ENCODE assay signal across 30 cellular contexts in the genomic region with DNA sequence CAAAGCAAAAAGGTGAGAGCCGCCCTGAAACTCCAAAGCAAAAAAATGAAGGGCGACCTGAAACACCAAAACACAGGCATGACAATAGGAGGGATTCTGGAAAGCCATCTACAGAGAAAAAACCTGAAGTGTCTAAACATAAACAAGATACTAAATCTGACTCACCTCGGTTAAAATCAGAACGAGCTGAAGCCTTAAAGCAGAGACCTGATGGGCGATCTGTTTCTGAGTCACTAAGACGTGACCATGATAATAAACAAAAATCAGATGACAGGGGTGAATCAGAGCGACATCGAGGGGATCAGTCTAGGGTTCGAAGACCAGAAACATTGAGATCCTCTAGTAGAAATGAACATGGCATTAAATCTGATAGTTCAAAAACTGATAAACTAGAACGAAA.
A peak's percentile ranks its signal among the peaks of the same experiment; 100 is the strongest.
DNase-seq lines count a peak whose midpoint lies in the region; ATAC-seq and TF ChIP-seq lines count a peak whose summit lies in the region.
"Had no signal": no experiment of that assay in that cellular context is flagged by ENCODE, and none has a peak within 500 bp of the region (broad histone marks: within the 10 kb centered on the region; RNA-seq: fewer than 3 reads in every experiment).

No MANE protein-coding gene starts in this region.

- no peak overlapping the region for H3T11ph ChIP-seq in H9 (ENCODE audit: low read length)

- POLR2A ChIA-PET in CD4-positive, alpha-beta T cell (lab: Charles Lee), result no interaction called here

- no peak overlapping the region for H2BK120ac ChIP-seq in H9 (ENCODE audit: low read depth, low read length, poor library complexity, severe bottlenecking)

- H2AFZ ChIP-seq in H9 (ENCODE audit: low read length), result no peak overlapping the region

- no peak overlapping the region for H2BK12ac ChIP-seq in H9 (ENCODE audit: insufficient read length, low read depth, low read length)

- H3K4me3 Mint-ChIP-seq in CD4-positive, alpha-beta T cell, result peak overlapping the region; percentile 2
- no peak overlapping the region for H3K4me3 Mint-ChIP-seq in H9
- H3K4me3 Mint-ChIP-seq: activated naive CD8-positive, alpha-beta T cell; activated T-cell treated with anti-CD3 and anti-CD28 coated beads, Interleukin-2, amount 50 U/mL, for 24 hours; B cell; CD8-positive, alpha-beta T cell; stimulated activated naive CD8-positive, alpha-beta T cell treated with anti-CD3 and anti-CD28 coated beads, Interleukin-15, amount 100 ng/mL, for 72 hours; T-cell had no signal

- no peak overlapping the region for H3K4me2 ChIP-seq in H9 (ENCODE audit: insufficient read depth, insufficient read length, low read length)

- H3K4me1 Mint-ChIP-seq in CD4-positive, alpha-beta T cell (ENCODE audit: low read depth), result peaks cover 77% of the 10 kb centered on the region
- H3K4me1 Mint-ChIP-seq in H9, result peaks cover 13 to 14% of the 10 kb centered on the region in 2 experiments

- no peak for TF ChIP-seq CTCF in CD4-positive, alpha-beta T cell (IDR thresholded peaks at IDR 0.05)
- no peak for TF ChIP-seq CTCF in H9 (conservative IDR thresholded peaks at IDR 0.05)
- TF ChIP-seq CTCF in fibroblast of mammary gland (conservative IDR thresholded peaks at IDR 0.05; ENCODE audit: control insufficient read depth, insufficient read depth, low read depth, low read length), result no peak

- no peaks in the 10 kb centered on the region for H3K4me1 ChIP-seq in H9 (ENCODE audit: insufficient read depth, low read length)
- H3K4me1 ChIP-seq: colonic mucosa had no signal

- H3K4ac ChIP-seq in H9 (ENCODE audit: low read depth, low read length), result no peak overlapping the region

- no peak overlapping the region for H2BK5ac ChIP-seq in H9 (ENCODE audit: insufficient read length, low read length)

- no peaks in the 10 kb centered on the region for H3K9me3 Mint-ChIP-seq in CD4-positive, alpha-beta T cell
- H3K9me3 Mint-ChIP-seq in H9, result no peaks in the 10 kb centered on the region
- H3K9me3 Mint-ChIP-seq: activated T-cell treated with anti-CD3 and anti-CD28 coated beads, Interleukin-2, amount 50 U/mL, for 24 hours; CD8-positive, alpha-beta T cell; stimulated activated naive CD8-positive, alpha-beta T cell treated with anti-CD3 and anti-CD28 coated beads, Interleukin-15, amount 100 ng/mL, for 72 hours; T-cell had no signal

- no peak overlapping the region for H4K91ac ChIP-seq in H9 (ENCODE audit: insufficient read length, low read depth, low read length)

- ATAC-seq in CD4-positive, alpha-beta T cell (ENCODE audit: poor library complexity), result no peak
- ATAC-seq: CD8-positive, alpha-beta T cell; left ventricle myocardium superior; stimulated activated naive CD8-positive, alpha-beta T cell treated with anti-CD3 and anti-CD28 coated beads, Interleukin-15, amount 100 ng/mL, for 72 hours; T-cell had no signal

- no peaks in the 10 kb centered on the region for H3K79me1 ChIP-seq in H9 (ENCODE audit: insufficient read depth, low read depth, low read length, poor library complexity, severe bottlenecking)

- CTCF ChIA-PET in CD4-positive, alpha-beta T cell (lab: Charles Lee), result no interaction called here

- no peak overlapping the region for H3K27ac ChIP-seq in CD4-positive, alpha-beta T cell (ENCODE audit: low read depth, low read length)
- H3K27ac ChIP-seq in H9 (ENCODE audit: insufficient read length, low read depth, low read length), result no peak overlapping the region
- H3K27ac ChIP-seq: cardiac muscle cell, colonic mucosa, epithelial cell of prostate, sigmoid colon, thoracic aorta had no signal

- no peak overlapping the region for H3K56ac ChIP-seq in H9 (ENCODE audit: insufficient read length, low read depth, low read length)

- no peaks in the 10 kb centered on the region for H3K79me2 ChIP-seq in H9 (ENCODE audit: insufficient read depth, low read length)

- no peak for DNase-seq in CD4-positive, alpha-beta T cell
- DNase-seq in H9 (no peak), T1000 (lab: John Stamatoyannopoulos, UW) (peak; percentile 3), fibroblast of mammary gland (ENCODE audit: low read depth) (peak; percentile 42), NCI-H2227 treated with DMSO at 0.1 percent for 48 hours (lab: John Stamatoyannopoulos, UW) (no peak), NCI-H1417 (lab: John Stamatoyannopoulos, UW) (no peak), kidney tubule cell (ENCODE audit: low spot score) (no peak)
- DNase-seq: ACHN; activated effector memory CD4-positive, alpha-beta T cell treated with anti-CD3 and anti-CD28 coated beads, Interleukin-2, amount 50 U/mL, for 16 hours; activated T-cell treated with anti-CD3 and anti-CD28 coated beads, Interleukin-2, amount 50 U/mL, for 24 hours; aorta; CD8-positive, alpha-beta T cell; colonic mucosa; DMS 273 treated with DMSO at 0.1 percent for 48 hours; effector CD4-positive, alpha-beta T cell; GOT3; KG1; left ventricle myocardium superior; NCI-H2029; NCI-H69; sigmoid colon; stimulated activated CD4-positive, alpha-beta T cell treated with anti-CD3 and anti-CD28 coated beads, Interleukin-12 subunit alpha, Interleukin-12 subunit beta, amount 100 ng/mL, for 4 hours; stimulated activated CD4-positive, alpha-beta T cell treated with anti-CD3 and anti-CD28 coated beads, Interleukin-2, amount 100 ng/mL, for 48 hours; stimulated activated naive CD8-positive, alpha-beta T cell treated with anti-CD3 and anti-CD28 coated beads, Interleukin-15, amount 100 ng/mL, for 72 hours; T-cell had no signal

- intact Hi-C loops in CD4-positive, alpha-beta T cell (cut with DNase I, micrococcal nuclease), result no loop called here

- no peak overlapping the region for H2BK15ac ChIP-seq in H9 (ENCODE audit: low read depth, low read length)

- H2BK20ac ChIP-seq in H9 (ENCODE audit: low read depth, low read length, poor library complexity, severe bottlenecking), result no peak overlapping the region

- no peak overlapping the region for H3K9ac ChIP-seq in H9 (ENCODE audit: extremely low read depth, insufficient read length, low read length)

- H3K18ac ChIP-seq in H9 (ENCODE audit: insufficient read length, low read depth, low read length), result no peak overlapping the region

- H3K23me2 ChIP-seq in H9 (ENCODE audit: insufficient read length, low read depth, low read length, poor library complexity, severe bottlenecking), result no peaks in the 10 kb centered on the region

- H3K9me3 ChIP-seq in CD4-positive, alpha-beta T cell (ENCODE audit: control insufficient read depth, low read length), result no peaks in the 10 kb centered on the region
- no peaks in the 10 kb centered on the region for H3K9me3 ChIP-seq in H9 (ENCODE audit: control insufficient read depth, low read depth, low read length)
- H3K9me3 ChIP-seq: colonic mucosa, sigmoid colon, thoracic aorta had no signal

- H4K8ac ChIP-seq in H9 (replicated peaks; ENCODE audit: insufficient read length, low read depth, low read length), result no peak overlapping the region

- H3K14ac ChIP-seq in H9 (ENCODE audit: insufficient read depth, low read length), result no peak overlapping the region

- H3K27me3 Mint-ChIP-seq in CD4-positive, alpha-beta T cell, result no peaks in the 10 kb centered on the region
- H3K27me3 Mint-ChIP-seq in H9 (ENCODE audit: low read depth), result no peaks in the 10 kb centered on the region
- H3K27me3 Mint-ChIP-seq: activated naive CD8-positive, alpha-beta T cell; activated T-cell treated with anti-CD3 and anti-CD28 coated beads, Interleukin-2, amount 50 U/mL, for 24 hours; B cell; stimulated activated naive CD8-positive, alpha-beta T cell treated with anti-CD3 and anti-CD28 coated beads, Interleukin-15, amount 100 ng/mL, for 72 hours; T-cell had no signal

- H3K4me3 ChIP-seq in fibroblast of mammary gland (ENCODE audit: control insufficient read depth, low read depth, low read length), result no peak overlapping the region
- H3K4me3 ChIP-seq: cardiac muscle cell, colonic mucosa, sigmoid colon, thoracic aorta had no signal

- H3K27ac Mint-ChIP-seq in CD4-positive, alpha-beta T cell, result peak overlapping the region; percentile 18
- H3K27ac Mint-ChIP-seq in H9, result peak overlapping the region; percentile 1 to 24 (median 21); a peak in 3 of 7 replicates
- H3K27ac Mint-ChIP-seq: B cell; CD8-positive, alpha-beta T cell; stimulated activated naive CD8-positive, alpha-beta T cell treated with anti-CD3 and anti-CD28 coated beads, Interleukin-15, amount 100 ng/mL, for 72 hours had no signal

- no peaks in the 10 kb centered on the region for H4K20me1 ChIP-seq in H9 (ENCODE audit: control insufficient read depth, insufficient read depth, insufficient read length)

- H3K36me3 Mint-ChIP-seq in CD4-positive, alpha-beta T cell (ENCODE audit: low read depth), result peaks cover 53% of the 10 kb centered on the region
- H3K36me3 Mint-ChIP-seq in H9 (ENCODE audit: insufficient read depth in 1 of 3, low read depth in 3 of 3), result peaks cover 4 to 17% (median 14%) of the 10 kb centered on the region in 3 experiments; a peak in 5 of 7 replicates

- H4K5ac ChIP-seq in H9 (ENCODE audit: insufficient read length, low read depth, low read length), result no peak overlapping the region

- WGBS in H9 (ENCODE audit: extremely low coverage, insufficient read length, low lambda C conversion rate), result no CpG with 5 or more reads among the region's 10 CpGs

- no peak overlapping the region for H2AK5ac ChIP-seq in H9 (ENCODE audit: insufficient read length, low read length)

- H3K27me3 ChIP-seq in CD4-positive, alpha-beta T cell (ENCODE audit: control insufficient read depth, insufficient read depth, low read length), result no peaks in the 10 kb centered on the region
- no peaks in the 10 kb centered on the region for H3K27me3 ChIP-seq in H9 (ENCODE audit: insufficient read depth, low read length)
- H3K27me3 ChIP-seq: cardiac muscle cell, colonic mucosa, sigmoid colon had no signal

- no peak overlapping the region for H3K23ac ChIP-seq in H9 (ENCODE audit: insufficient read length, low read depth, low read length)

Comparison
In these comparisons a context has a peak if more than half of its experiments do, and no peak if none do; other contexts are left out.
1. DNase-seq: peak in T1000 (single experiment) and fibroblast of mammary gland (single experiment); none in CD4-positive, alpha-beta T cell (0 of 10), H9 (single experiment), NCI-H2227 treated with DMSO at 0.1 percent for 48 hours (single experiment), NCI-H1417 (0 of 3) and kidney tubule cell (single experiment).